11 cellular contexts compared by ENCODE assay signal in the genomic region with DNA sequence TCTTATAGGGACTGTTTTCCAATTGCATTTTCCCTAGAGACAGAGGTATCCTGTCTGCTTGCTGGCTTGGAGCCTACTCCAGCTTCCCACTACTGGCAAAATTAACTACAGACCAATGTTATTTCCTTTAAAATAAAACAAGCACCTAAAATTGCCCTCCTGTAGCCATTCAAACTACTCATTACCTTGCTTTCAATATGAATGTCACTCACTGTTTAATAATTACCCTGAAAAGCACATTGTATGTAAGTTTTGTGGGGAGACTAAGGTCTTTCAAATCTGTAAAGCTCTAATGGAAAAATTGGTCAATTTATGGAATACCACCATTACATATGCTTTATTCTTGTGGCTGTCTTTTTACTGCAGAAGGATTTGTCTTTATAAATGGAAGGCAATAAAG.
DNase-seq lines count a peak whose midpoint lies in the region; ATAC-seq and TF ChIP-seq lines count a peak whose summit lies in the region.
"Had no signal": no experiment of that assay in that cellular context is flagged by ENCODE, and none has a peak within 500 bp of the region (broad histone marks: within the 10 kb centered on the region; RNA-seq: fewer than 3 reads in every experiment).

No MANE protein-coding gene starts in this region.

- peaks cover 6% of the 10 kb centered on the region for H3K36me3 Mint-ChIP-seq in central memory CD8-positive, alpha-beta T cell (ENCODE audit: insufficient read depth)

- no peaks in the 10 kb centered on the region for H3K9me3 ChIP-seq in upper lobe of left lung

- H3K27me3 Mint-ChIP-seq in central memory CD8-positive, alpha-beta T cell: no peaks in the 10 kb centered on the region
- H3K27me3 Mint-ChIP-seq: dendritic cell treated with granulocyte-macrophage colony-stimulating factor and Interleukin-4, amounts not matched to agents 40 ng/mL and 50 ng/mL, for 4 days had no signal

- ATAC-seq in GM18517 (IDR thresholded peaks at IDR 0.05; ENCODE audit: unreplicated experiment): peak; percentile 42
- ATAC-seq in GM21381 (IDR thresholded peaks at IDR 0.05; ENCODE audit: unreplicated experiment): peak; percentile 32
- ATAC-seq in HG03432 (IDR thresholded peaks at IDR 0.05; ENCODE audit: unreplicated experiment): peak; percentile 31
- no peak for ATAC-seq in central memory CD8-positive, alpha-beta T cell (replicated peaks; ENCODE audit: extremely low read depth, poor library complexity, severe bottlenecking)
- ATAC-seq in upper lobe of left lung (ENCODE audit: low FRiP score in 2 of 2): no peak
- ATAC-seq in activated CD4-positive, CD25-positive, alpha-beta regulatory T cell treated with anti-CD3 and anti-CD28 coated beads, Interleukin-2, amount 50 U/mL, for 24 hours: no peak

- TF ChIP-seq EP300 in upper lobe of left lung (IDR thresholded peaks at IDR 0.05): no peak

- TF ChIP-seq CTCF in upper lobe of left lung (IDR thresholded peaks at IDR 0.05): no peak

- H3K36me3 ChIP-seq in upper lobe of left lung: no peaks in the 10 kb centered on the region

- intact Hi-C loops in cardiac septum (cut with DNase I): no loop called here

- H3K4me3 Mint-ChIP-seq in central memory CD8-positive, alpha-beta T cell: no peak overlapping the region
- H3K4me3 Mint-ChIP-seq: dendritic cell treated with granulocyte-macrophage colony-stimulating factor and Interleukin-4, amounts not matched to agents 40 ng/mL and 50 ng/mL, for 4 days had no signal

- H3K4me1 Mint-ChIP-seq in central memory CD8-positive, alpha-beta T cell: peaks cover 82% of the 10 kb centered on the region

- peaks cover 0 to 10% (median 3%) of the 10 kb centered on the region in 4 donors for H3K4me1 ChIP-seq in upper lobe of left lung

- TF ChIP-seq POLR2A in upper lobe of left lung (IDR thresholded peaks at IDR 0.05): no peak

- no peaks in the 10 kb centered on the region for H3K27me3 ChIP-seq in upper lobe of left lung

- no peak overlapping the region for H3K4me3 ChIP-seq in upper lobe of left lung

- no peak overlapping the region for H3K27ac ChIP-seq in upper lobe of left lung

- peak overlapping the region; percentile 49 for H3K27ac Mint-ChIP-seq in central memory CD8-positive, alpha-beta T cell (ENCODE audit: low read depth)
- H3K27ac Mint-ChIP-seq: dendritic cell treated with granulocyte-macrophage colony-stimulating factor and Interleukin-4, amounts not matched to agents 40 ng/mL and 50 ng/mL, for 4 days had no signal

- DNase-seq in central memory CD8-positive, alpha-beta T cell (ENCODE audit: low spot score in 2 of 2): no peak
- DNase-seq in upper lobe of left lung: no peak
- no peak for DNase-seq in cardiac septum (ENCODE audit: low spot score)
- DNase-seq: COR-L47, NCI-H524 treated with DMSO at 0.1 percent for 48 hours, SIG-M5 had no signal

- no peaks in the 10 kb centered on the region for H3K9me3 Mint-ChIP-seq in central memory CD8-positive, alpha-beta T cell
- H3K9me3 Mint-ChIP-seq: dendritic cell treated with granulocyte-macrophage colony-stimulating factor and Interleukin-4, amounts not matched to agents 40 ng/mL and 50 ng/mL, for 4 days had no signal

Comparison
In these comparisons a context has a peak if more than half of its experiments do, and no peak if none do; other contexts are left out.
1. ATAC-seq: peak in GM18517 (single experiment), GM21381 (single experiment) and HG03432 (single experiment); none in central memory CD8-positive, alpha-beta T cell (single experiment), upper lobe of left lung (0 of 2) and activated CD4-positive, CD25-positive, alpha-beta regulatory T cell treated with anti-CD3 and anti-CD28 coated beads, Interleukin-2, amount 50 U/mL, for 24 hours (0 of 2).